23 cellular contexts compared by ENCODE assay signal in genomic region chr4:71593306-71593705, GRCh38.
"Had no signal": no experiment of that assay in that cellular context is flagged by ENCODE, and none has a peak within 500 bp of the region (broad histone marks: within the 10 kb centered on the region; RNA-seq: fewer than 3 reads in every experiment).

No MANE protein-coding gene starts in this region.

- DNase-seq: activated CD4-positive, alpha-beta T cell treated with anti-CD3 and anti-CD28 coated beads, Interleukin-2, amount 10 ng/mL, durations not matched to agents 7 days and 5 days; activated CD8-positive, alpha-beta T cell treated with anti-CD3 and anti-CD28 coated beads, Interleukin-2, amount 10 ng/mL, durations not matched to agents 7 days and 5 days; activated naive CD4-positive, alpha-beta T cell treated with anti-CD3 and anti-CD28 coated beads, Interleukin-2, amount 10 ng/mL, durations not matched to agents 7 days and 5 days; activated naive CD8-positive, alpha-beta T cell treated with anti-CD3 and anti-CD28 coated beads, Interleukin-2, amount 50 U/mL, for 24 hours; activated T-cell treated with anti-CD3 and anti-CD28 coated beads, Interleukin-2, amount 50 U/mL, for 24 hours; anterior cingulate cortex; gastrocnemius medialis; heart right ventricle; immature natural killer cell; kidney glomerular epithelial cell; naive thymus-derived CD4-positive, alpha-beta T cell; ovary; stimulated activated CD4-positive, alpha-beta T cell treated with anti-CD3 and anti-CD28 coated beads, Interleukin-4, amount 100 ng/mL, for 24 hours; stomach; trophoblast cell had no signal

- ATAC-seq: activated CD4-positive, CD25-positive, alpha-beta regulatory T cell treated with anti-CD3 and anti-CD28 coated beads, Interleukin-2, amount 50 U/mL, for 24 hours; activated CD8-positive, alpha-beta T cell treated with anti-CD3 and anti-CD28 coated beads, Interleukin-2, amount 10 ng/mL, durations not matched to agents 7 days and 5 days; activated naive CD8-positive, alpha-beta T cell treated with anti-CD3 and anti-CD28 coated beads, Interleukin-2, amount 50 U/mL, for 24 hours; gastrocnemius medialis; heart right ventricle; naive thymus-derived CD4-positive, alpha-beta T cell; sciatic nerve; stimulated activated effector memory CD8-positive, alpha-beta T cell treated with anti-CD3 and anti-CD28 coated beads, Interleukin-12 subunit alpha, Interleukin-12 subunit beta, amount 100 ng/mL, for 72 hours had no signal

- H3K27me3 ChIP-seq: gastrocnemius medialis, heart right ventricle, ovary, stomach, vagina had no signal

- H3K9me3 ChIP-seq: gastrocnemius medialis, ovary, stomach, vagina had no signal

- H3K36me3 ChIP-seq: gastrocnemius medialis, heart right ventricle, ovary, stomach, vagina had no signal

- H3K27ac Mint-ChIP-seq: activated CD4-positive, alpha-beta T cell treated with anti-CD3 and anti-CD28 coated beads, Interleukin-2, amount 10 ng/mL, durations not matched to agents 7 days and 5 days; activated CD8-positive, alpha-beta T cell treated with anti-CD3 and anti-CD28 coated beads, Interleukin-2, amount 10 ng/mL, durations not matched to agents 7 days and 5 days; activated naive CD4-positive, alpha-beta T cell treated with anti-CD3 and anti-CD28 coated beads, Interleukin-2, amount 10 ng/mL, durations not matched to agents 7 days and 5 days; activated naive CD8-positive, alpha-beta T cell treated with anti-CD3 and anti-CD28 coated beads, Interleukin-2, amount 50 U/mL, for 24 hours; activated T-cell treated with anti-CD3 and anti-CD28 coated beads, Interleukin-2, amount 50 U/mL, for 24 hours; immature natural killer cell; memory B cell; naive thymus-derived CD4-positive, alpha-beta T cell; stimulated activated effector memory CD8-positive, alpha-beta T cell treated with anti-CD3 and anti-CD28 coated beads, Interleukin-12 subunit alpha, Interleukin-12 subunit beta, amount 100 ng/mL, for 72 hours; T-helper 1 cell treated with Interleukin-12 subunit alpha and Interleukin-12 subunit beta and Interleukin-4 antibody, amounts not matched to agents 30 μg/mL and 1 μg/mL, for 36 hours had no signal

- H3K27ac ChIP-seq: coronary artery, gastrocnemius medialis, heart right ventricle, ovary, stomach, vagina had no signal

- H3K4me1 ChIP-seq: gastrocnemius medialis, heart right ventricle, stomach, vagina had no signal

- H3K4me3 Mint-ChIP-seq: activated CD4-positive, alpha-beta T cell treated with anti-CD3 and anti-CD28 coated beads, Interleukin-2, amount 10 ng/mL, durations not matched to agents 7 days and 5 days; activated CD8-positive, alpha-beta T cell treated with anti-CD3 and anti-CD28 coated beads, Interleukin-2, amount 10 ng/mL, durations not matched to agents 7 days and 5 days; activated naive CD4-positive, alpha-beta T cell treated with anti-CD3 and anti-CD28 coated beads, Interleukin-2, amount 10 ng/mL, durations not matched to agents 7 days and 5 days; activated naive CD8-positive, alpha-beta T cell treated with anti-CD3 and anti-CD28 coated beads, Interleukin-2, amount 50 U/mL, for 24 hours; activated T-cell treated with anti-CD3 and anti-CD28 coated beads, Interleukin-2, amount 50 U/mL, for 24 hours; central memory CD8-positive, alpha-beta T cell; immature natural killer cell; memory B cell; naive thymus-derived CD4-positive, alpha-beta T cell; stimulated activated effector memory CD8-positive, alpha-beta T cell treated with anti-CD3 and anti-CD28 coated beads, Interleukin-12 subunit alpha, Interleukin-12 subunit beta, amount 100 ng/mL, for 72 hours; T-helper 1 cell treated with Interleukin-12 subunit alpha and Interleukin-12 subunit beta and Interleukin-4 antibody, amounts not matched to agents 30 μg/mL and 1 μg/mL, for 36 hours had no signal

- H3K27me3 Mint-ChIP-seq: activated CD4-positive, alpha-beta T cell treated with anti-CD3 and anti-CD28 coated beads, Interleukin-2, amount 10 ng/mL, durations not matched to agents 7 days and 5 days; activated naive CD4-positive, alpha-beta T cell treated with anti-CD3 and anti-CD28 coated beads, Interleukin-2, amount 10 ng/mL, durations not matched to agents 7 days and 5 days; activated naive CD8-positive, alpha-beta T cell treated with anti-CD3 and anti-CD28 coated beads, Interleukin-2, amount 50 U/mL, for 24 hours; memory B cell had no signal

- H3K4me1 Mint-ChIP-seq: activated CD4-positive, alpha-beta T cell treated with anti-CD3 and anti-CD28 coated beads, Interleukin-2, amount 10 ng/mL, durations not matched to agents 7 days and 5 days; activated naive CD4-positive, alpha-beta T cell treated with anti-CD3 and anti-CD28 coated beads, Interleukin-2, amount 10 ng/mL, durations not matched to agents 7 days and 5 days; activated naive CD8-positive, alpha-beta T cell treated with anti-CD3 and anti-CD28 coated beads, Interleukin-2, amount 50 U/mL, for 24 hours; central memory CD8-positive, alpha-beta T cell; immature natural killer cell; memory B cell; naive thymus-derived CD4-positive, alpha-beta T cell; stimulated activated effector memory CD8-positive, alpha-beta T cell treated with anti-CD3 and anti-CD28 coated beads, Interleukin-12 subunit alpha, Interleukin-12 subunit beta, amount 100 ng/mL, for 72 hours had no signal

- H3K36me3 Mint-ChIP-seq: activated naive CD4-positive, alpha-beta T cell treated with anti-CD3 and anti-CD28 coated beads, Interleukin-2, amount 10 ng/mL, durations not matched to agents 7 days and 5 days; immature natural killer cell; naive thymus-derived CD4-positive, alpha-beta T cell; stimulated activated effector memory CD8-positive, alpha-beta T cell treated with anti-CD3 and anti-CD28 coated beads, Interleukin-12 subunit alpha, Interleukin-12 subunit beta, amount 100 ng/mL, for 72 hours had no signal

- H3K9me3 Mint-ChIP-seq: activated CD4-positive, alpha-beta T cell treated with anti-CD3 and anti-CD28 coated beads, Interleukin-2, amount 10 ng/mL, durations not matched to agents 7 days and 5 days; activated naive CD8-positive, alpha-beta T cell treated with anti-CD3 and anti-CD28 coated beads, Interleukin-2, amount 50 U/mL, for 24 hours; T-helper 1 cell treated with Interleukin-12 subunit alpha and Interleukin-12 subunit beta and Interleukin-4 antibody, amounts not matched to agents 30 μg/mL and 1 μg/mL, for 36 hours had no signal

- H3K4me3 ChIP-seq: coronary artery, gastrocnemius medialis, heart right ventricle, ovary, stomach, vagina had no signal
